In the genomic region with DNA sequence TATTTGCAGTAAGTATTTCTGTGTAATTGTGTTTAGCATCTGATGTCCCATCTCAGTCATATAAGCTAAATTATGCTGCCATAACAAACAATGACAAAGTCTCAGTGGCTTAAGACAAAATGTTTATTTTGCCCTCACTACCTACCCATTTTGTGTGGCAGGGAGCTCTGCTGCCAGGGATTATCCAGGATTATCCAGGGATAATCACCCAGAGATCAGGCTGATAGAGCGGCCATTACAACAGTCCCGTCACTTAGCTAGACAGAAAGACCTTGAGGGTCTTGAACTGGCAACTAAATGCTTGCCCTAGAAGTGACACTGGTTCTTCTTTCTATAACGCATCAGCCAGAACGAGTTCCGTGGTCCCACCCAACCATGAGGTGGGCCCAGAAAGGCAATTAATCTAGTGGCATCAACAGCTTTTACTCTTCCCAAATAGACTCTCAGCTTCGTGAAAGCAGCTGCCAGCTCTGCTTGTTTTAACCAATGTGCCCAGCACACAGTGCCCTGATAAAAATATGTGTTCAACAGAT, we compare ENCODE assay signal across 1 cellular context.
TF ChIP-seq lines count a peak whose summit lies in the region.

No MANE protein-coding gene starts in this region.

TF ChIP-seq in GM23338, 12 proteins besides CTCF, POLR2A, EP300 and RAD21:
- TF ChIP-seq, protein P1, sequence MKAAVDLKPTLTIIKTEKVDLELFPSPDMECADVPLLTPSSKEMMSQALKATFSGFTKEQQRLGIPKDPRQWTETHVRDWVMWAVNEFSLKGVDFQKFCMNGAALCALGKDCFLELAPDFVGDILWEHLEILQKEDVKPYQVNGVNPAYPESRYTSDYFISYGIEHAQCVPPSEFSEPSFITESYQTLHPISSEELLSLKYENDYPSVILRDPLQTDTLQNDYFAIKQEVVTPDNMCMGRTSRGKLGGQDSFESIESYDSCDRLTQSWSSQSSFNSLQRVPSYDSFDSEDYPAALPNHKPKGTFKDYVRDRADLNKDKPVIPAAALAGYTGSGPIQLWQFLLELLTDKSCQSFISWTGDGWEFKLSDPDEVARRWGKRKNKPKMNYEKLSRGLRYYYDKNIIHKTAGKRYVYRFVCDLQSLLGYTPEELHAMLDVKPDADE (IDR thresholded peaks at IDR 0.05) = no peak
- TF ChIP-seq JUNB (IDR thresholded peaks at IDR 0.05; ENCODE audit: unreplicated experiment) (no peak), POLR2AphosphoS5 (IDR thresholded peaks at IDR 0.05; ENCODE audit: low read depth) (no peak), NANOG (IDR thresholded peaks at IDR 0.05; ENCODE audit: borderline replicate concordance) (no peak), EZH2phosphoT487 (IDR thresholded peaks at IDR 0.05; ENCODE audit: unreplicated experiment) (no peak)
- TF ChIP-seq, protein P2, sequence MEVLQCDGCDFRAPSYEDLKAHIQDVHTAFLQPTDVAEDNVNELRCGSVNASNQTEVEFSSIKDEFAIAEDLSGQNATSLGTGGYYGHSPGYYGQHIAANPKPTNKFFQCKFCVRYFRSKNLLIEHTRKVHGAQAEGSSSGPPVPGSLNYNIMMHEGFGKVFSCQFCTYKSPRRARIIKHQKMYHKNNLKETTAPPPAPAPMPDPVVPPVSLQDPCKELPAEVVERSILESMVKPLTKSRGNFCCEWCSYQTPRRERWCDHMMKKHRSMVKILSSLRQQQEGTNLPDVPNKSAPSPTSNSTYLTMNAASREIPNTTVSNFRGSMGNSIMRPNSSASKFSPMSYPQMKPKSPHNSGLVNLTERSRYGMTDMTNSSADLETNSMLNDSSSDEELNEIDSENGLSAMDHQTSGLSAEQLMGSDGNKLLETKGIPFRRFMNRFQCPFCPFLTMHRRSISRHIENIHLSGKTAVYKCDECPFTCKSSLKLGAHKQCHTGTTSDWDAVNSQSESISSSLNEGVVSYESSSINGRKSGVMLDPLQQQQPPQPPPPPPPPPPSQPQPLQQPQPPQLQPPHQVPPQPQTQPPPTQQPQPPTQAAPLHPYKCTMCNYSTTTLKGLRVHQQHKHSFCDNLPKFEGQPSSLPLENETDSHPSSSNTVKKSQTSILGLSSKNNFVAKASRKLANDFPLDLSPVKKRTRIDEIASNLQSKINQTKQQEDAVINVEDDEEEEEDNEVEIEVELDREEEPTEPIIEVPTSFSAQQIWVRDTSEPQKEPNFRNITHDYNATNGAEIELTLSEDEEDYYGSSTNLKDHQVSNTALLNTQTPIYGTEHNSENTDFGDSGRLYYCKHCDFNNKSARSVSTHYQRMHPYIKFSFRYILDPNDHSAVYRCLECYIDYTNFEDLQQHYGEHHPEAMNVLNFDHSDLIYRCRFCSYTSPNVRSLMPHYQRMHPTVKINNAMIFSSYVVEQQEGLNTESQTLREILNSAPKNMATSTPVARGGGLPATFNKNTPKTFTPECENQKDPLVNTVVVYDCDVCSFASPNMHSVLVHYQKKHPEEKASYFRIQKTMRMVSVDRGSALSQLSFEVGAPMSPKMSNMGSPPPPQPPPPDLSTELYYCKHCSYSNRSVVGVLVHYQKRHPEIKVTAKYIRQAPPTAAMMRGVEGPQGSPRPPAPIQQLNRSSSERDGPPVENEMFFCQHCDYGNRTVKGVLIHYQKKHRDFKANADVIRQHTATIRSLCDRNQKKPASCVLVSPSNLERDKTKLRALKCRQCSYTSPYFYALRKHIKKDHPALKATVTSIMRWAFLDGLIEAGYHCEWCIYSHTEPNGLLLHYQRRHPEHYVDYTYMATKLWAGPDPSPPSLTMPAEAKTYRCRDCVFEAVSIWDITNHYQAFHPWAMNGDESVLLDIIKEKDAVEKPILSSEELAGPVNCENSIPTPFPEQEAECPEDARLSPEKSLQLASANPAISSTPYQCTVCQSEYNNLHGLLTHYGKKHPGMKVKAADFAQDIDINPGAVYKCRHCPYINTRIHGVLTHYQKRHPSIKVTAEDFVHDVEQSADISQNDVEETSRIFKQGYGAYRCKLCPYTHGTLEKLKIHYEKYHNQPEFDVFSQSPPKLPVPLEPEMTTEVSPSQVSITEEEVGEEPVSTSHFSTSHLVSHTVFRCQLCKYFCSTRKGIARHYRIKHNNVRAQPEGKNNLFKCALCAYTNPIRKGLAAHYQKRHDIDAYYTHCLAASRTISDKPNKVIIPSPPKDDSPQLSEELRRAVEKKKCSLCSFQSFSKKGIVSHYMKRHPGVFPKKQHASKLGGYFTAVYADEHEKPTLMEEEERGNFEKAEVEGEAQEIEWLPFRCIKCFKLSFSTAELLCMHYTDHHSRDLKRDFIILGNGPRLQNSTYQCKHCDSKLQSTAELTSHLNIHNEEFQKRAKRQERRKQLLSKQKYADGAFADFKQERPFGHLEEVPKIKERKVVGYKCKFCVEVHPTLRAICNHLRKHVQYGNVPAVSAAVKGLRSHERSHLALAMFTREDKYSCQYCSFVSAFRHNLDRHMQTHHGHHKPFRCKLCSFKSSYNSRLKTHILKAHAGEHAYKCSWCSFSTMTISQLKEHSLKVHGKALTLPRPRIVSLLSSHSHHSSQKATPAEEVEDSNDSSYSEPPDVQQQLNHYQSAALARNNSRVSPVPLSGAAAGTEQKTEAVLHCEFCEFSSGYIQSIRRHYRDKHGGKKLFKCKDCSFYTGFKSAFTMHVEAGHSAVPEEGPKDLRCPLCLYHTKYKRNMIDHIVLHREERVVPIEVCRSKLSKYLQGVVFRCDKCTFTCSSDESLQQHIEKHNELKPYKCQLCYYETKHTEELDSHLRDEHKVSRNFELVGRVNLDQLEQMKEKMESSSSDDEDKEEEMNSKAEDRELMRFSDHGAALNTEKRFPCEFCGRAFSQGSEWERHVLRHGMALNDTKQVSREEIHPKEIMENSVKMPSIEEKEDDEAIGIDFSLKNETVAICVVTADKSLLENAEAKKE (CRISPR knock-in tag; IDR thresholded peaks at IDR 0.05) = no peak
